ENCODE assay signal across 9 cellular contexts in genomic region chr18:62844850-62845643, GRCh38.
DNase-seq lines count a peak whose midpoint lies in the region; ATAC-seq and TF ChIP-seq lines count a peak whose summit lies in the region.
"Had no signal": no experiment of that assay in that cellular context is flagged by ENCODE, and none has a peak within 500 bp of the region (broad histone marks: within the 10 kb centered on the region; RNA-seq: fewer than 3 reads in every experiment).

No MANE protein-coding gene starts in this region.

- no peaks in the 10 kb centered on the region for H3K36me3 ChIP-seq in esophagus muscularis mucosa

- DNase-seq in activated CD8-positive, alpha-beta memory T cell treated with anti-CD3 and anti-CD28 coated beads for 24 hours, result peak; percentile 59
- no peak for DNase-seq in activated CD8-positive, alpha-beta memory T cell treated with anti-CD3 and anti-CD28 coated beads, Interleukin-2, amount 50 U/mL, for 4 hours
- DNase-seq in T-helper 2 cell treated with Interferon-gamma antibody and Interleukin-4, amounts not matched to agents 5 μg/mL and 100 μg/mL, for 36 hours (ENCODE audit: low spot score), result peak; percentile 68
- DNase-seq in stimulated activated CD4-positive, alpha-beta T cell treated with anti-CD3 and anti-CD28 coated beads, TNF-alpha, amount 100 ng/mL, for 48 hours (ENCODE audit: low read depth in 3 of 3), result peak in 2 of 3 donors; percentile 18 to 38
- no peak for DNase-seq in naive thymus-derived CD8-positive, alpha-beta T cell
- DNase-seq in HT-29 (ENCODE audit: low spot score) (no peak), esophagus muscularis mucosa (ENCODE audit: extremely low spot score) (no peak)
- DNase-seq: central memory CD4-positive, alpha-beta T cell had no signal

- peaks cover 5% of the 10 kb centered on the region for H3K9me3 Mint-ChIP-seq in T-helper 2 cell treated with Interferon-gamma antibody and Interleukin-4, amounts not matched to agents 5 μg/mL and 100 μg/mL, for 36 hours
- no peaks in the 10 kb centered on the region for H3K9me3 Mint-ChIP-seq in naive thymus-derived CD8-positive, alpha-beta T cell

- POLR2A ChIA-PET in naive thymus-derived CD8-positive, alpha-beta T cell (lab: Charles Lee), result interaction anchor here (0.7 kb wide), 1 partner anchor 801 kb away, joined by 3 read pairs; no protein-coding TSS in a partner anchor

- H3K36me3 Mint-ChIP-seq in T-helper 2 cell treated with Interferon-gamma antibody and Interleukin-4, amounts not matched to agents 5 μg/mL and 100 μg/mL, for 36 hours (ENCODE audit: low read depth), result peaks cover 11% of the 10 kb centered on the region
- peaks cover 0 to 2% (median 0%) of the 10 kb centered on the region in 3 donors for H3K36me3 Mint-ChIP-seq in naive thymus-derived CD8-positive, alpha-beta T cell

- no peak for TF ChIP-seq POLR2A in esophagus muscularis mucosa (IDR thresholded peaks at IDR 0.05; ENCODE audit: low read depth)

- no peaks in the 10 kb centered on the region for H3K27me3 Mint-ChIP-seq in T-helper 2 cell treated with Interferon-gamma antibody and Interleukin-4, amounts not matched to agents 5 μg/mL and 100 μg/mL, for 36 hours (ENCODE audit: low read depth)
- no peaks in the 10 kb centered on the region for H3K27me3 Mint-ChIP-seq in naive thymus-derived CD8-positive, alpha-beta T cell

- peaks cover 49% of the 10 kb centered on the region for H3K4me1 Mint-ChIP-seq in T-helper 2 cell treated with Interferon-gamma antibody and Interleukin-4, amounts not matched to agents 5 μg/mL and 100 μg/mL, for 36 hours (ENCODE audit: low read depth)
- H3K4me1 Mint-ChIP-seq in naive thymus-derived CD8-positive, alpha-beta T cell, result peaks cover 0 to 14% (median 3%) of the 10 kb centered on the region in 4 donors

- no peak overlapping the region for H3K4me3 ChIP-seq in esophagus muscularis mucosa

- TF ChIP-seq CTCF in esophagus muscularis mucosa (IDR thresholded peaks at IDR 0.05), result no peak

- peak overlapping the region; percentile 97 for H3K27ac Mint-ChIP-seq in T-helper 2 cell treated with Interferon-gamma antibody and Interleukin-4, amounts not matched to agents 5 μg/mL and 100 μg/mL, for 36 hours
- H3K27ac Mint-ChIP-seq in naive thymus-derived CD8-positive, alpha-beta T cell, result peak overlapping the region in 1 of 10 donors; percentile 58

- TF ChIP-seq EP300 in esophagus muscularis mucosa (IDR thresholded peaks at IDR 0.05), result no peak

- H3K4me1 ChIP-seq in esophagus muscularis mucosa, result peaks cover 0 to 4% (median 0%) of the 10 kb centered on the region in 4 donors

- intact Hi-C loops in esophagus muscularis mucosa (cut with DNase I), result no loop called here

- no peaks in the 10 kb centered on the region for H3K9me3 ChIP-seq in esophagus muscularis mucosa

- H3K27ac ChIP-seq in esophagus muscularis mucosa (replicated peaks in 1 of 4), result no peak overlapping the region

- H3K27me3 ChIP-seq in esophagus muscularis mucosa, result no peaks in the 10 kb centered on the region

- 95% methylated on average over 6 of the region's 7 CpGs for WGBS in esophagus muscularis mucosa

- peak overlapping the region; percentile 84 for H3K4me3 Mint-ChIP-seq in T-helper 2 cell treated with Interferon-gamma antibody and Interleukin-4, amounts not matched to agents 5 μg/mL and 100 μg/mL, for 36 hours
- peak overlapping the region in 3 of 10 donors; percentile 7 to 44 (median 18) for H3K4me3 Mint-ChIP-seq in naive thymus-derived CD8-positive, alpha-beta T cell

- peak; percentile 80 for ATAC-seq in HG02642 (IDR thresholded peaks at IDR 0.05; ENCODE audit: poor library complexity, unreplicated experiment)
- no peak for ATAC-seq in naive thymus-derived CD8-positive, alpha-beta T cell

Comparison
In these comparisons a context has a peak if more than half of its experiments do, and no peak if none do; other contexts are left out.
1. DNase-seq: peak in activated CD8-positive, alpha-beta memory T cell treated with anti-CD3 and anti-CD28 coated beads for 24 hours (single experiment), T-helper 2 cell treated with Interferon-gamma antibody and Interleukin-4, amounts not matched to agents 5 μg/mL and 100 μg/mL, for 36 hours (single experiment) and stimulated activated CD4-positive, alpha-beta T cell treated with anti-CD3 and anti-CD28 coated beads, TNF-alpha, amount 100 ng/mL, for 48 hours (2 of 3); none in activated CD8-positive, alpha-beta memory T cell treated with anti-CD3 and anti-CD28 coated beads, Interleukin-2, amount 50 U/mL, for 4 hours (single experiment), naive thymus-derived CD8-positive, alpha-beta T cell (0 of 10), HT-29 (single experiment) and esophagus muscularis mucosa (single experiment).